Comparison of ENCODE assay signal across 4 cellular contexts in genomic region chr18:8097399-8097798, GRCh38.
"Had no signal": no experiment of that assay in that cellular context is flagged by ENCODE, and none has a peak within 500 bp of the region (broad histone marks: within the 10 kb centered on the region; RNA-seq: fewer than 3 reads in every experiment).

No MANE protein-coding gene starts in this region.

- H3K4me2 ChIP-seq: GM23338 had no signal

- H2AFZ ChIP-seq: GM23338 had no signal

- ATAC-seq: GM23338 had no signal

- DNase-seq: H9, HCEC 1CT, IMR-90 had no signal

- H3K4me3 ChIP-seq: GM23338 had no signal
